Comparison of ENCODE assay signal across 17 cellular contexts in the genomic region with DNA sequence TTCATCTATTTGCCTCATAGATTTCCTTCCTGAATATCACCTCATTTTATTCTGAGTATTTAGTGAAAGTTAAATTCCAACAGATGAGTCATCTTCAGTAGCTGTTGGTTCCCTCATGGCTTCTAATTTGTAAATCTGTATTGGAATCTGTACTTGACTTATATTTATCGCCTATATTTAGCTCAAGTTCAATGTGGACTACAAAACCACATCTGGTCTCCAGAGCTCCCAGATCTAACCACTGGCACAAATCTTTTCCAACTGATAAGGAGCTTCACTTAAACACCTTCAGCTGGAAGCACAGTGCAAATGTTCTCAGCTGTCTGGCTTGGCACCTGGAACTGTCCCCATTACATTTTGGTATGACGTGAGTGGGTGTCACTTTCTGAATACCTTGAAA.
DNase-seq lines count a peak whose midpoint lies in the region; ATAC-seq and TF ChIP-seq lines count a peak whose summit lies in the region.
"Had no signal": no experiment of that assay in that cellular context is flagged by ENCODE, and none has a peak within 500 bp of the region (broad histone marks: within the 10 kb centered on the region; RNA-seq: fewer than 3 reads in every experiment).

No MANE protein-coding gene starts in this region.

- TF ChIP-seq POLR2A in breast epithelium (IDR thresholded peaks at IDR 0.05), result no peak

- DNase-seq in MCF 10A (ENCODE audit: unreplicated experiment) (peak; percentile 11), breast epithelium (ENCODE audit: low spot score in 2 of 2) (no peak), astrocyte of the hippocampus (ENCODE audit: low read depth, low spot score) (peak; percentile 42), glomerular endothelial cell (ENCODE audit: extremely low read depth, low read depth, low spot score) (peak; percentile 5), right cardiac atrium (no peak)
- DNase-seq in activated naive CD4-positive, alpha-beta T cell treated with Interleukin-2 at 50 U/mL for 16 hours, result no peak
- no peak for DNase-seq in activated CD4-positive, alpha-beta T cell treated with anti-CD3 and anti-CD28 coated beads, Interleukin-2, amount 50 U/mL, for 4 hours
- DNase-seq: 8988T; activated CD4-positive, alpha-beta T cell treated with anti-CD3 and anti-CD28 coated beads for 48 hours; aorta; hippocampal formation; NCI-H2227 treated with DMSO at 0.1 percent for 48 hours; tibial artery had no signal

- BruUV-seq in MCF 10A (replicated peaks; lab: Mats Ljungman, UMichigan), result no TSS peak

- H3K36me3 ChIP-seq in breast epithelium, result no peaks in the 10 kb centered on the region
- no peaks in the 10 kb centered on the region for H3K36me3 ChIP-seq in skeletal muscle satellite cell (ENCODE audit: insufficient read depth, low read length)
- H3K36me3 ChIP-seq: neutrophil, tibial artery had no signal

- H3K27me3 Mint-ChIP-seq in MCF 10A (ENCODE audit: insufficient read depth, unreplicated experiment), result no peaks in the 10 kb centered on the region

- H3K4me2 ChIP-seq in skeletal muscle satellite cell (ENCODE audit: low read length), result peak overlapping the region; percentile 50

- peak overlapping the region; percentile 41 for H3K9ac ChIP-seq in skeletal muscle satellite cell (ENCODE audit: low read depth, low read length)

- intact Hi-C loops in MCF 10A (cut with micrococcal nuclease), result no loop called here
- intact Hi-C loops in breast epithelium (cut with DNase I; ENCODE audit: low total_unique reads), result no loop called here
- intact Hi-C loops in right cardiac atrium (cut with DNase I), result no loop called here

- H3K27ac Mint-ChIP-seq in MCF 10A (ENCODE audit: low read depth, unreplicated experiment), result peak overlapping the region; percentile 26
- H3K27ac Mint-ChIP-seq: activated T-helper 1 cell treated with anti-CD3 and anti-CD28 coated beads, Interleukin-12 subunit alpha, Interleukin-12 subunit beta, Interleukin-2, Interleukin-4 antibody, amounts not matched to agents 30 ng/mL and 10 ng/mL and 1 ng/mL, durations not matched to agents 14 hours and 24 hours and 36 hours had no signal

- H3K4me3 Mint-ChIP-seq in MCF 10A (ENCODE audit: unreplicated experiment), result no peak overlapping the region
- H3K4me3 Mint-ChIP-seq: activated T-helper 1 cell treated with anti-CD3 and anti-CD28 coated beads, Interleukin-12 subunit alpha, Interleukin-12 subunit beta, Interleukin-2, Interleukin-4 antibody, amounts not matched to agents 30 ng/mL and 10 ng/mL and 1 ng/mL, durations not matched to agents 14 hours and 24 hours and 36 hours had no signal

- WGBS in right cardiac atrium, result 68% methylated on average over 2 of the region's 2 CpGs

- POLR2A ChIA-PET in MCF 10A (lab: Yijun Ruan, JAX), result interaction anchor here (1.7 to 6.3 kb wide), 3 partner anchors 74 to 134 kb away, joined by 4 to 64 read pairs (median 25); partner anchors contain the start of gene DSEL

- no peaks in the 10 kb centered on the region for H3K36me3 Mint-ChIP-seq in MCF 10A (ENCODE audit: insufficient read depth, unreplicated experiment)

- peaks cover 7% of the 10 kb centered on the region for H3K9me3 Mint-ChIP-seq in MCF 10A (ENCODE audit: unreplicated experiment)
- H3K9me3 Mint-ChIP-seq: activated T-helper 1 cell treated with anti-CD3 and anti-CD28 coated beads, Interleukin-12 subunit alpha, Interleukin-12 subunit beta, Interleukin-2, Interleukin-4 antibody, amounts not matched to agents 30 ng/mL and 10 ng/mL and 1 ng/mL, durations not matched to agents 14 hours and 24 hours and 36 hours had no signal

- CTCF ChIA-PET in MCF 10A (lab: Yijun Ruan, JAX), result interaction anchor here (0.6 to 1.4 kb wide), 4 partner anchors 8 to 84 kb away, joined by 3 to 4 read pairs (median 3); no protein-coding TSS in a partner anchor

- H3K9me3 ChIP-seq in breast epithelium (peaks cover 3 to 5% of the 10 kb centered on the region in 2 donors), skeletal muscle satellite cell (replicated peaks; ENCODE audit: low read length) (no peaks in the 10 kb centered on the region), right cardiac atrium (ENCODE audit: control insufficient read depth, low read length) (no peaks in the 10 kb centered on the region)
- H3K9me3 ChIP-seq: neutrophil had no signal

- peaks cover 28% of the 10 kb centered on the region for H3K4me1 Mint-ChIP-seq in MCF 10A (ENCODE audit: insufficient read depth, unreplicated experiment)

- no peak overlapping the region for H3K4me3 ChIP-seq in breast epithelium
- peak overlapping the region; percentile 29 for H3K4me3 ChIP-seq in skeletal muscle satellite cell (ENCODE audit: low read length)
- H3K4me3 ChIP-seq in right cardiac atrium (ENCODE audit: low read length), result no peak overlapping the region
- H3K4me3 ChIP-seq: lung, tibial artery had no signal

- no peak for ATAC-seq in right cardiac atrium

- H3K27me3 ChIP-seq in breast epithelium, result no peaks in the 10 kb centered on the region
- H3K27me3 ChIP-seq in skeletal muscle satellite cell (ENCODE audit: control insufficient read depth, insufficient read depth, low read length), result no peaks in the 10 kb centered on the region
- H3K27me3 ChIP-seq in right cardiac atrium (ENCODE audit: control insufficient read depth, insufficient read depth), result no peaks in the 10 kb centered on the region
- H3K27me3 ChIP-seq: neutrophil, tibial artery had no signal

- TF ChIP-seq CTCF in MCF 10A (IDR thresholded peaks at IDR 0.05; ENCODE audit: unreplicated experiment) (no peak), breast epithelium (IDR thresholded peaks at IDR 0.05) (no peak)

- no peak overlapping the region for H3K27ac ChIP-seq in breast epithelium
- no peak overlapping the region for H3K27ac ChIP-seq in right cardiac atrium (ENCODE audit: low read length)
- H3K27ac ChIP-seq: neutrophil, tibial artery had no signal

- H3K4me1 ChIP-seq in breast epithelium (no peaks in the 10 kb centered on the region), skeletal muscle satellite cell (ENCODE audit: control insufficient read depth, insufficient read depth, low read length) (peaks cover 31% of the 10 kb centered on the region), right cardiac atrium (ENCODE audit: control insufficient read depth, insufficient read depth, low read length) (no peaks in the 10 kb centered on the region)

Comparison
In these comparisons a context has a peak if more than half of its experiments do, and no peak if none do; other contexts are left out.
1. DNase-seq: peak in MCF 10A (single experiment), astrocyte of the hippocampus (single experiment) and glomerular endothelial cell (single experiment); none in breast epithelium (0 of 2), activated naive CD4-positive, alpha-beta T cell treated with Interleukin-2 at 50 U/mL for 16 hours (single experiment), activated CD4-positive, alpha-beta T cell treated with anti-CD3 and anti-CD28 coated beads, Interleukin-2, amount 50 U/mL, for 4 hours (0 of 2) and right cardiac atrium (0 of 3).